8 cellular contexts compared by ENCODE assay signal in genomic region chr9:95317119-95317892, GRCh38. TPM values are rescaled to one million over a fixed set of nuclear protein-coding genes. Genes with fewer than 3 reads are reported as not detected.
DNase-seq lines count a peak whose midpoint lies in the region; ATAC-seq and TF ChIP-seq lines count a peak whose summit lies in the region.

Gene FANCC, minus strand, starts transcription at chr9:95317709. Its CDS starts 68,418 bp downstream, at chr9:95249291.

- intact Hi-C loops in activated CD4-positive, alpha-beta T cell treated with anti-CD3 and anti-CD28 coated beads for 36 hours (cut with DNase I, micrococcal nuclease): loop anchor here (1.0 to 5.0 kb wide), 10 partner anchors 109 to 1865 kb away; partner anchors contain the start of genes AOPEP (in 1 of the 2), ERCC6L2 (in 1 of the 2), FAM120A (in 1 of the 2) and FAM120AOS (in 1 of the 2)

- no peak for TF ChIP-seq CTCF in choroid plexus epithelial cell (conservative IDR thresholded peaks at IDR 0.05; ENCODE audit: low read depth, low read length)

- peaks cover 15% of the 10 kb centered on the region for H3K4me1 Mint-ChIP-seq in activated CD4-positive, alpha-beta T cell treated with anti-CD3 and anti-CD28 coated beads for 36 hours

- CTCF ChIA-PET in activated CD4-positive, alpha-beta T cell treated with anti-CD3 and anti-CD28 coated beads for 36 hours (lab: Charles Lee): no interaction called here

- H3K27me3 Mint-ChIP-seq in activated CD4-positive, alpha-beta T cell treated with anti-CD3 and anti-CD28 coated beads for 36 hours: peaks cover 7% of the 10 kb centered on the region

- peak within 1 kb of the TSS; percentile 97 for H3K4me3 ChIP-seq in choroid plexus epithelial cell (ENCODE audit: low read depth, low read length)

- peaks cover 4% of the 10 kb centered on the region for H3K36me3 Mint-ChIP-seq in activated CD4-positive, alpha-beta T cell treated with anti-CD3 and anti-CD28 coated beads for 36 hours (ENCODE audit: low read depth)

- peak within 1 kb of the TSS; percentile 85 for H3K4me3 Mint-ChIP-seq in activated CD4-positive, alpha-beta T cell treated with anti-CD3 and anti-CD28 coated beads for 36 hours

- ATAC-seq in GM19043 (IDR thresholded peaks at IDR 0.05; ENCODE audit: low read depth, unreplicated experiment) (peak; percentile 58), HG03354 (IDR thresholded peaks at IDR 0.05; ENCODE audit: poor library complexity, severe bottlenecking, unreplicated experiment) (peak; percentile 77)
- peak; percentile 84 for ATAC-seq in activated CD4-positive, alpha-beta T cell treated with anti-CD3 and anti-CD28 coated beads for 36 hours

- DNase-seq in Ammon's horn (ENCODE audit: low spot score): peak; percentile 88
- peak; percentile 86 for DNase-seq in NCI-H510A (lab: John Stamatoyannopoulos, UW)
- peak; percentile 90 for DNase-seq in activated CD4-positive, alpha-beta T cell treated with anti-CD3 and anti-CD28 coated beads for 36 hours
- DNase-seq in choroid plexus epithelial cell (ENCODE audit: low read depth): peak; percentile 84
- peak; percentile 86 for DNase-seq in kidney tubule cell (ENCODE audit: low spot score)
- DNase-seq in stimulated activated CD4-positive, alpha-beta T cell treated with anti-CD3 and anti-CD28 coated beads, Interleukin-1b, Interleukin-23, amount 100 ng/mL, for 1 hour (ENCODE audit: low read depth in 2 of 2): peak; percentile 55 to 81

- H3K27ac Mint-ChIP-seq in activated CD4-positive, alpha-beta T cell treated with anti-CD3 and anti-CD28 coated beads for 36 hours: peak within 1 kb of the TSS; percentile 95

- H3K9me3 Mint-ChIP-seq in activated CD4-positive, alpha-beta T cell treated with anti-CD3 and anti-CD28 coated beads for 36 hours (ENCODE audit: low read depth): no peaks in the 10 kb centered on the region

- POLR2A ChIA-PET in activated CD4-positive, alpha-beta T cell treated with anti-CD3 and anti-CD28 coated beads for 36 hours (lab: Charles Lee): no interaction called here

RNA-seq across cellular contexts. Expression of gene FANCC, which starts in this region (rescaled TPM):
- total RNA-seq in activated CD4-positive, alpha-beta T cell treated with anti-CD3 and anti-CD28 coated beads for 36 hours: 10 to 100 TPM; 15.9 to 16.7 TPM

Comparison
In these comparisons a context has a peak if more than half of its experiments do, and no peak if none do; other contexts are left out.
1. Peak in every context shown above with its lines: DNase-seq, ATAC-seq and H3K4me3 ChIP-seq.